In the genomic region with DNA sequence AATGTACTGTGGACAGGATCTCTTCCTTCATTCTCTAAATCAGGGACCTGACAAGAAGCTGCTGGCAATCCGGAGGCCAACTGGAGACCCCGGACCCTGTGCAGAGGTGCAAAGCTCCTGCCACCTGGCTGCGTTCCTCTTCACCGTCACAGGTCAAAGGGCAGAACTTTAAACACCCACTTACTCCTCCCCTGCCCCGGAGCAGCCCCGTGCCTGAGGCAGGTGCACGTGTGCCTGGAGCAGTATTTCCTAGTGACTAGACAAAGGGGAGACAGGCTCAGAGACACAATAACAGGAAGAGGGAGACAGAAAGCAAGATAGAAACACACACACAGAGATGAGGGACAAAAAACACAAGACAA, we compare ENCODE assay signal across 13 cellular contexts. TPM values are rescaled to one million over a fixed set of nuclear protein-coding genes. Genes with fewer than 3 reads are reported as not detected.
A peak's percentile ranks its signal among the peaks of the same experiment; 100 is the strongest.
DNase-seq lines count a peak whose midpoint lies in the region; ATAC-seq, FAIRE-seq and TF ChIP-seq lines count a peak whose summit lies in the region.
"Had no signal": no experiment of that assay in that cellular context is flagged by ENCODE, and none has a peak within 500 bp of the region (broad histone marks: within the 10 kb centered on the region; RNA-seq: fewer than 3 reads in every experiment).

No MANE protein-coding gene starts in this region.

- peaks cover 71% of the 10 kb centered on the region for H3K4me1 ChIP-seq in A549
- peaks cover 14% of the 10 kb centered on the region for H3K4me1 ChIP-seq in GM23248 (ENCODE audit: insufficient read depth)
- H3K4me1 ChIP-seq in liver (ENCODE audit: control insufficient read depth in 4 of 4, insufficient read depth in 4 of 4, low read length in 3 of 4) = peaks cover 2 to 10% (median 5%) of the 10 kb centered on the region in 4 donors
- H3K4me1 ChIP-seq: HAP-1, thyroid gland had no signal

- TF ChIP-seq RAD21 in A549 (conservative IDR thresholded peaks at IDR 0.05 in 1 of 2, IDR thresholded peaks at IDR 0.05 in 1 of 2) = no peak
- TF ChIP-seq RAD21 in liver (IDR thresholded peaks at IDR 0.05) = no peak

- POLR2A ChIA-PET in A549 (lab: Yijun Ruan, JAX) = interaction anchor here (4.2 kb wide), 1 partner anchor 82 kb away, joined by 36 read pairs; a partner anchor contains a TSS

- H3K79me2 ChIP-seq in GM23248 (ENCODE audit: insufficient read depth) (no peaks in the 10 kb centered on the region), SU-DHL-6 (ENCODE audit: insufficient read depth, low read length) (no peaks in the 10 kb centered on the region)

- DNase-seq in A549 (ENCODE audit: low read depth in 1 of 2, low spot score in 1 of 2) (peak in 1 of 2 experiments; percentile 12), GM23248 (no peak), NCI-H1930 (lab: John Stamatoyannopoulos, UW) (no peak)
- DNase-seq in activated CD4-positive, CD25-positive, alpha-beta regulatory T cell (lab: John Stamatoyannopoulos, UW) = no peak
- no peak for DNase-seq in stimulated activated naive CD4-positive, alpha-beta T cell (lab: John Stamatoyannopoulos, UW)
- DNase-seq in stimulated activated CD4-positive, alpha-beta T cell treated with anti-CD3 and anti-CD28 coated beads, Interleukin-4, amount 100 ng/mL, for 4 hours = no peak
- DNase-seq: activated gamma-delta T cell, natural killer cell had no signal

- no peak for TF ChIP-seq CTCF in A549 (IDR thresholded peaks at IDR 0.05)
- TF ChIP-seq CTCF in SU-DHL-6 (IDR thresholded peaks at IDR 0.05; ENCODE audit: insufficient read depth, low read length, poor library complexity, severe bottlenecking) = no peak
- no peak for TF ChIP-seq CTCF in liver (IDR thresholded peaks at IDR 0.05; ENCODE audit: low read depth, low read length, missing input control)

- peak overlapping the region; percentile 89 for H2AFZ ChIP-seq in GM23248
- H2AFZ ChIP-seq in SU-DHL-6 (ENCODE audit: low read depth, low read length, severe bottlenecking) = peak overlapping the region; percentile 74

- ATAC-seq in A549 = peak; percentile 15 to 16; a peak in 4 of 6 replicates

- TF ChIP-seq POLR2A in A549 (IDR thresholded peaks at IDR 0.05; ENCODE audit: low read length) = no peak

- H3K9me3 ChIP-seq in A549 (no peaks in the 10 kb centered on the region), GM23248 (ENCODE audit: low read depth) (no peaks in the 10 kb centered on the region), SU-DHL-6 (ENCODE audit: insufficient read depth, low read length) (no peaks in the 10 kb centered on the region), liver (ENCODE audit: control insufficient read depth in 4 of 4, low read length in 3 of 4) (no peaks in the 10 kb centered on the region)
- H3K9me3 ChIP-seq: HAP-1, thyroid gland had no signal

- H3K9me2 ChIP-seq in GM23248 (ENCODE audit: insufficient read depth) = no peaks in the 10 kb centered on the region
- no peaks in the 10 kb centered on the region for H3K9me2 ChIP-seq in SU-DHL-6 (replicated peaks; ENCODE audit: insufficient read depth, low read length)

- H3K4me2 ChIP-seq in A549 = peak overlapping the region; percentile 64
- no peak overlapping the region for H3K4me2 ChIP-seq in GM23248 (ENCODE audit: unreplicated experiment)
- H3K4me2 ChIP-seq in SU-DHL-6 (ENCODE audit: low read depth, low read length, poor library complexity, severe bottlenecking) = peak overlapping the region; percentile 17

- H3K27ac ChIP-seq in A549 = peak overlapping the region; percentile 77 to 90
- no peak overlapping the region for H3K27ac ChIP-seq in GM23248
- no peak overlapping the region for H3K27ac ChIP-seq in SU-DHL-6 (ENCODE audit: low read depth, low read length)
- H3K27ac ChIP-seq in liver (ENCODE audit: low read depth in 1 of 2, low read length in 2 of 2) = peak overlapping the region; percentile 63 to 67
- H3K27ac ChIP-seq: dorsolateral prefrontal cortex, thyroid gland had no signal

- H3K27me3 ChIP-seq in GM23248 (replicated peaks; ENCODE audit: insufficient read depth) (no peaks in the 10 kb centered on the region), SU-DHL-6 (ENCODE audit: low read length) (no peaks in the 10 kb centered on the region), liver (ENCODE audit: control insufficient read depth in 4 of 4, insufficient read depth in 4 of 4, low read length in 3 of 4) (no peaks in the 10 kb centered on the region)
- H3K27me3 ChIP-seq: thyroid gland had no signal

- H3K4me3 ChIP-seq in A549 (no peak overlapping the region), GM23248 (no peak overlapping the region), SU-DHL-6 (ENCODE audit: insufficient read depth, low read length, poor library complexity, severe bottlenecking) (no peak overlapping the region), liver (ENCODE audit: low read depth in 1 of 3, low read length in 3 of 3) (no peak overlapping the region)
- H3K4me3 ChIP-seq: HAP-1, thyroid gland had no signal

- in situ Hi-C loops in GM23248 (cut with MboI) = loop anchor here (10.0 kb wide), 1 partner anchor 274 kb away; no protein-coding TSS in a partner anchor

- FAIRE-seq in A549 (lab: Jason Lieb, UNC) = no peak

- no peaks in the 10 kb centered on the region for H3K36me3 ChIP-seq in GM23248 (ENCODE audit: low read depth)
- H3K36me3 ChIP-seq in SU-DHL-6 (ENCODE audit: low read length) = no peaks in the 10 kb centered on the region
- H3K36me3 ChIP-seq in liver (ENCODE audit: control insufficient read depth in 4 of 4, insufficient read depth in 3 of 4, low read depth in 1 of 4, low read length in 3 of 4) = no peaks in the 10 kb centered on the region
- H3K36me3 ChIP-seq: HAP-1, thyroid gland had no signal

- CTCF ChIA-PET in A549 (lab: Yijun Ruan, JAX) = interaction anchor here (0.5 to 7.1 kb wide), 25 partner anchors 8 to 1282 kb away, joined by 3 to 62 read pairs (median 4); a partner anchor contains a TSS

- H3K9ac ChIP-seq in GM23248 = no peak overlapping the region
- peak overlapping the region; percentile 7; the same call in 1 of the 2 replicates for H3K9ac ChIP-seq in SU-DHL-6 (ENCODE audit: low read length)
- H3K9ac ChIP-seq in liver (ENCODE audit: low read depth in 1 of 2, low read length in 2 of 2) = no peak overlapping the region

- no peak for TF ChIP-seq EP300 in A549 (IDR thresholded peaks at IDR 0.05)

- H4K20me1 ChIP-seq in GM23248 (ENCODE audit: insufficient read depth) (no peaks in the 10 kb centered on the region), SU-DHL-6 (ENCODE audit: low read depth, low read length) (no peaks in the 10 kb centered on the region)

- WGBS in A549 (ENCODE audit: missing lambda C conversion rate) = 28% methylated on average over 6 of the region's 7 CpGs
- 39 to 56% methylated on average over 6 to 7 of the region's 7 CpGs for WGBS in GM23248 (ENCODE audit: low coverage in 1 of 2, low lambda C conversion rate in 2 of 2, missing lambda C conversion rate in 2 of 2), 2 experiments
- 31% methylated on average over 7 of the region's 7 CpGs for WGBS in liver

- H3F3A ChIP-seq in GM23248 (ENCODE audit: insufficient read depth) (0 out of 2 replicates have a peak, but pooled peaks cover 6% of the 10 kb centered on the region), SU-DHL-6 (ENCODE audit: insufficient read depth) (no peaks in the 10 kb centered on the region)

TF ChIP-seq in A549, 52 proteins besides CTCF, POLR2A, EP300 and RAD21:
- TF ChIP-seq ZFP36 (IDR thresholded peaks at IDR 0.05; ENCODE audit: borderline replicate concordance, partially characterized antibody) (no peak), FOSL2 (IDR thresholded peaks at IDR 0.05) (no peak), FOSL2 (CRISPR knock-in tag; IDR thresholded peaks at IDR 0.05) (no peak), ZC3H11A (IDR thresholded peaks at IDR 0.05) (no peak), MYC (IDR thresholded peaks at IDR 0.05; ENCODE audit: borderline replicate concordance, low read length) (no peak), RNF2 (IDR thresholded peaks at IDR 0.05; ENCODE audit: borderline replicate concordance, low read depth) (no peak), FOXS1 (CRISPR knock-in tag; IDR thresholded peaks at IDR 0.05) (no peak)
- TF ChIP-seq, protein P1, sequence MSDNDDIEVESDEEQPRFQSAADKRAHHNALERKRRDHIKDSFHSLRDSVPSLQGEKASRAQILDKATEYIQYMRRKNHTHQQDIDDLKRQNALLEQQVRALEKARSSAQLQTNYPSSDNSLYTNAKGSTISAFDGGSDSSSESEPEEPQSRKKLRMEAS (IDR thresholded peaks at IDR 0.05) = 0 out of 2 replicates have a peak, but pooled peaks have one; percentile 1

TF ChIP-seq in liver, 16 proteins besides CTCF, POLR2A, EP300 and RAD21 (continues in another document):
- TF ChIP-seq NR2F2 (IDR thresholded peaks at IDR 0.05) = peak; percentile 9

RNA-seq across cellular contexts. Expression of a gene that starts 6.6 kb away (rescaled TPM):
- polyA plus RNA-seq in A549 (2011; rRNA removed) (50.0 and 51.4 TPM in 2 replicates), A549 (2017; fragmentation: RNase III; extraction: RNeasy Plus Mini Kit Qiagen cat#74134 plus additional on column Dnase treatment) (24.9 to 32.2 TPM (median 30.7 TPM) in 3 replicates), GM23248 (2016; fragmentation: Nextera tagmentation; extraction: Ambion mirVana) (29.3 and 32.7 TPM in 2 replicates), liver (10 to 100 TPM in 1 of 2 donors, 1 to 10 TPM in 1; 8.6 to 16.0 TPM)
- 20.6 and 29.2 TPM in 2 replicates for polyA plus RNA-seq in A549 (2012; cell fraction: cytosol; rRNA removed)
- polyA plus RNA-seq in A549 (2012; cell fraction: nucleus; rRNA removed) = 11.1 and 22.0 TPM in 2 replicates
- 42.7 and 44.9 TPM in 2 replicates for polyA minus RNA-seq in A549 (2011; rRNA and poly(A)+ RNA removed)
- total RNA-seq in GM23248 (2014; rRNA removed; shearing (Covaris generic)) = 18.3 and 27.8 TPM in 2 replicates
- 10 to 100 TPM; 10.5 to 18.4 TPM for total RNA-seq in liver

RNA-seq across cellular contexts. Expression of a gene that starts 30.0 kb away (rescaled TPM):
- polyA plus RNA-seq in A549 (2011; rRNA removed) (0.38 and 0.40 TPM in 2 replicates), A549 (2017; fragmentation: RNase III; extraction: RNeasy Plus Mini Kit Qiagen cat#74134 plus additional on column Dnase treatment) (not detected in 3 replicates), GM23248 (2016; fragmentation: Nextera tagmentation; extraction: Ambion mirVana) (not detected in 2 replicates), liver (under 1 TPM in 1 of 2 donors, not detected in 1; 0.16 TPM)
- not detected in 2 replicates for polyA plus RNA-seq in A549 (2012; cell fraction: cytosol; rRNA removed)
- polyA plus RNA-seq in A549 (2012; cell fraction: nucleus; rRNA removed) = not detected in 2 replicates
- polyA minus RNA-seq in A549 (2011; rRNA and poly(A)+ RNA removed) = not detected in 2 replicates
- not detected in 2 replicates for total RNA-seq in GM23248 (2014; rRNA removed; shearing (Covaris generic))
- not detected for total RNA-seq in liver
- total RNA-seq: natural killer cell, thyroid gland had no signal

Comparison
In these comparisons a context has a peak if more than half of its experiments do, and no peak if none do; other contexts are left out.
1. H3K27ac ChIP-seq: peak in A549 (2 of 2) and liver (2 of 2); none in GM23248 (single experiment) and SU-DHL-6 (single experiment).